21 cellular contexts compared by ENCODE assay signal in the genomic region with DNA sequence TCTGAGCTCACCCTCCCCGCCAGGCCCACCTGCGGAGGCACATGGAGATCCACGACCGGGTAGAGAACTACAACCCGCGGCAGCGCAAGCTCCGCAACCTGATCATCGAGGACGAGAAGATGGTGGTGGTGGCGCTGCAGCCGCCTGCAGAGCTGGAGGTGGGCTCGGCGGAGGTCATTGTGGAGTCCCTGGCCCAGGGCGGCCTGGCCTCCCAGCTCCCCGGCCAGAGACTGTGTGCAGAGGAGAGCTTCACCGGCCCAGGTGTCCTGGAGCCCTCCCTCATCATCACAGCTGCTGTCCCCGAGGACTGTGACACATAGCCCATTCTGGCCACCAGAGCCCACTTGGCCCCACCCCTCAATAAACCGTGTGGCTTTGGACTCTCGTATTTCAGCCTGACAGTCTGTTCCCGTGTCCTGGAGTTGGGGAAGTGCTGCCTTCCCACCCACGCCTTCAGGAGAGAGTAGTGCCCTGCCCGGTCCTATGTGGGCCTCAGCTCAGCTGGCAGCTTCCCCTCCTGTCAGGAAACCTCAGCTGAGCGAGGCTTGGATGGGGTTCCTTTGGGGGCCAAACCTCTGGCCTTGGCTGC. TPM values are rescaled to one million over a fixed set of nuclear protein-coding genes. Genes with fewer than 3 reads are reported as not detected.
DNase-seq lines count a peak whose midpoint lies in the region; ATAC-seq, FAIRE-seq and TF ChIP-seq lines count a peak whose summit lies in the region.
"Had no signal": no experiment of that assay in that cellular context is flagged by ENCODE, and none has a peak within 500 bp of the region (broad histone marks: within the 10 kb centered on the region; RNA-seq: fewer than 3 reads in every experiment).

No MANE protein-coding gene starts in this region.

- DNase-seq in IMR-90 = no peak
- DNase-seq in MCF 10A (ENCODE audit: unreplicated experiment) = no peak
- no peak for DNase-seq in nephron progenitor cell
- no peak for DNase-seq in transverse colon
- DNase-seq in substantia nigra (lab: John Stamatoyannopoulos, UW) = no peak
- DNase-seq in RCC 7860 (ENCODE audit: low spot score) = no peak
- DNase-seq in H9 = no peak
- DNase-seq: activated CD4-positive, alpha-beta T cell treated with anti-CD3 and anti-CD28 coated beads for 48 hours; activated T-cell treated with anti-CD3 and anti-CD28 coated beads, Interleukin-2, amount 50 U/mL, for 1 hour; islet precursor cell; NCI-H2029 treated with DMSO at 0.1 percent for 48 hours; NCI-H526 had no signal

- peak overlapping the region; percentile 73 for H3K4me2 ChIP-seq in BLaER1
- no peak overlapping the region for H3K4me2 ChIP-seq in IMR-90 (ENCODE audit: low read depth, low read length)
- H3K4me2 ChIP-seq in H9 (ENCODE audit: insufficient read depth, insufficient read length, low read length) = no peak overlapping the region

- H3K4me1 ChIP-seq in BLaER1 (peaks cover 91% of the 10 kb centered on the region), IMR-90 (ENCODE audit: control insufficient read depth, insufficient read depth, low read length) (no peaks in the 10 kb centered on the region), transverse colon (peaks cover 0 to 14% (median 6%) of the 10 kb centered on the region in 4 donors), H9 (ENCODE audit: insufficient read depth, low read length) (no peaks in the 10 kb centered on the region)

- H3K4me1 Mint-ChIP-seq in MCF 10A (ENCODE audit: insufficient read depth, unreplicated experiment) = peaks cover 17% of the 10 kb centered on the region
- H3K4me1 Mint-ChIP-seq in nephron progenitor cell = peaks cover 21% of the 10 kb centered on the region
- peaks cover 0 to 3% of the 10 kb centered on the region in 2 experiments; a peak in 1 of 4 replicates for H3K4me1 Mint-ChIP-seq in H9

- dilution Hi-C loops in IMR-90 (cut with HindIII; ENCODE audit: low sequenced_read_pairs, unreplicated experiment) = no loop called here

- peaks cover 9 to 65% of the 10 kb centered on the region in 2 experiments for H3K79me1 ChIP-seq in IMR-90 (ENCODE audit: low read depth in 1 of 2, low read length in 2 of 2)
- H3K79me1 ChIP-seq in H9 (ENCODE audit: insufficient read depth, low read depth, low read length, poor library complexity, severe bottlenecking) = no peaks in the 10 kb centered on the region

- BruUV-seq in IMR-90 (replicated peaks; lab: Mats Ljungman, UMichigan) (no TSS peak), MCF 10A (replicated peaks; lab: Mats Ljungman, UMichigan) (no TSS peak)

- no peak overlapping the region for H4K5ac ChIP-seq in IMR-90 (ENCODE audit: low read depth, low read length)
- H4K5ac ChIP-seq in H9 (ENCODE audit: insufficient read length, low read depth, low read length) = no peak overlapping the region

- H3K4me3 Mint-ChIP-seq in MCF 10A (ENCODE audit: unreplicated experiment) = no peak overlapping the region
- H3K4me3 Mint-ChIP-seq in nephron progenitor cell = no peak overlapping the region
- H3K4me3 Mint-ChIP-seq in H9 = no peak overlapping the region

- no peak overlapping the region for H3K4me3 ChIP-seq in BLaER1
- no peak overlapping the region for H3K4me3 ChIP-seq in IMR-90 (ENCODE audit: insufficient read depth, low read depth, low read length)
- no peak overlapping the region for H3K4me3 ChIP-seq in transverse colon
- H3K4me3 ChIP-seq: suprapubic skin had no signal

- peaks cover 75% of the 10 kb centered on the region for H3K36me3 ChIP-seq in BLaER1
- peaks cover 65% of the 10 kb centered on the region for H3K36me3 ChIP-seq in IMR-90 (ENCODE audit: control insufficient read depth, insufficient read depth, low read length)
- peaks cover 0 to 27% (median 13%) of the 10 kb centered on the region in 4 donors for H3K36me3 ChIP-seq in transverse colon

- no peaks in the 10 kb centered on the region for H3K27me3 Mint-ChIP-seq in MCF 10A (ENCODE audit: insufficient read depth, unreplicated experiment)
- no peaks in the 10 kb centered on the region for H3K27me3 Mint-ChIP-seq in nephron progenitor cell (ENCODE audit: low read depth, poor library complexity)
- H3K27me3 Mint-ChIP-seq in H9 (ENCODE audit: low read depth) = no peaks in the 10 kb centered on the region

- H3K27ac Mint-ChIP-seq in MCF 10A (ENCODE audit: low read depth, unreplicated experiment) (peak overlapping the region; percentile 66), nephron progenitor cell (peak overlapping the region; percentile 89), H9 (peak overlapping the region in 1 of 3 experiments; percentile 40; a peak in 1 of 7 replicates)

- POLR2A ChIA-PET in IMR-90 (lab: Charles Lee; ENCODE audit: unreplicated experiment) (no interaction called here), MCF 10A (lab: Yijun Ruan, JAX) (interaction anchor here (0.7 to 6.9 kb wide), 6 partner anchors 9 to 36 kb away, joined by 3 to 69 read pairs (median 6); a partner anchor contains a TSS)

- no peaks in the 10 kb centered on the region for H3K79me2 ChIP-seq in H9 (ENCODE audit: insufficient read depth, low read length)

- in situ Hi-C loops in IMR-90 (cut with MboI; ENCODE audit: low sequenced_read_pairs) = no loop called here
- in situ Hi-C loops in transverse colon (cut with MboI; ENCODE audit: low pct_ligation_motif_present in 1 of 4, low pct_unique_long_range_greater_than_20kb in 1 of 4, low sequenced_read_pairs in 3 of 4) = no loop called here

- CTCF ChIA-PET in IMR-90 (lab: Yijun Ruan, JAX) = interaction anchor here (0.7 to 1.0 kb wide), 2 partner anchors 8 to 34 kb away, joined by 3 to 4 read pairs; a partner anchor contains a TSS
- CTCF ChIA-PET in MCF 10A (lab: Yijun Ruan, JAX) = interaction anchor here (0.5 to 0.6 kb wide), 2 partner anchors 139 to 371 kb away, joined by 3 read pairs; no protein-coding TSS in a partner anchor

- TF ChIP-seq POLR2A in IMR-90 (IDR thresholded peaks at IDR 0.05; ENCODE audit: low read depth, low read length) (0 out of 2 replicates have a peak, but pooled peaks have one; percentile 29), transverse colon (IDR thresholded peaks at IDR 0.05) (no peak)

- no peak overlapping the region for H3K4ac ChIP-seq in IMR-90 (ENCODE audit: low read depth, low read length)
- H3K4ac ChIP-seq in H9 (ENCODE audit: low read depth, low read length) = no peak overlapping the region

- H3K14ac ChIP-seq in IMR-90 (replicated peaks; ENCODE audit: low read depth, low read length) (no peak overlapping the region), H9 (ENCODE audit: insufficient read depth, low read length) (no peak overlapping the region)

- no peak overlapping the region for H3K23ac ChIP-seq in IMR-90 (ENCODE audit: low read depth, low read length)
- no peak overlapping the region for H3K23ac ChIP-seq in H9 (ENCODE audit: insufficient read length, low read depth, low read length)

- H3K56ac ChIP-seq in IMR-90 (ENCODE audit: extremely low read depth, insufficient read depth, low read length) (no peak overlapping the region), H9 (ENCODE audit: insufficient read length, low read depth, low read length) (no peak overlapping the region)

- H3K23me2 ChIP-seq in H9 (ENCODE audit: insufficient read length, low read depth, low read length, poor library complexity, severe bottlenecking) = no peaks in the 10 kb centered on the region

- H3K9me3 ChIP-seq in BLaER1 (no peaks in the 10 kb centered on the region), IMR-90 (ENCODE audit: control insufficient read depth, insufficient read depth, low read length) (no peaks in the 10 kb centered on the region), transverse colon (no peaks in the 10 kb centered on the region), H9 (ENCODE audit: control insufficient read depth, low read depth, low read length) (no peaks in the 10 kb centered on the region)
- H3K9me3 ChIP-seq: suprapubic skin had no signal

- no peak overlapping the region for H2AFZ ChIP-seq in IMR-90 (replicated peaks; ENCODE audit: low read length, poor library complexity)
- H2AFZ ChIP-seq in H9 (ENCODE audit: low read length) = no peak overlapping the region

- no peak overlapping the region for H4K91ac ChIP-seq in IMR-90 (ENCODE audit: insufficient read depth, low read depth, low read length)
- no peak overlapping the region for H4K91ac ChIP-seq in H9 (ENCODE audit: insufficient read length, low read depth, low read length)

- TF ChIP-seq CTCF in IMR-90 (conservative IDR thresholded peaks at IDR 0.05; ENCODE audit: low read depth, low read length) (no peak), MCF 10A (IDR thresholded peaks at IDR 0.05; ENCODE audit: unreplicated experiment) (no peak), nephron progenitor cell (IDR thresholded peaks at IDR 0.05) (no peak), transverse colon (IDR thresholded peaks at IDR 0.05) (no peak), H9 (conservative IDR thresholded peaks at IDR 0.05) (no peak)

- WGBS in IMR-90 (ENCODE audit: extremely low coverage in 2 of 2, insufficient read length in 1 of 2), 2 experiments = 89% methylated on average over 17 of the region's 24 CpGs; no CpG with 5 or more reads in 1 of the 2 experiments
- 40 to 85% methylated on average over 2 to 23 of the region's 24 CpGs for WGBS in transverse colon (ENCODE audit: low coverage in 1 of 2), 2 donors
- no CpG with 5 or more reads among the region's 24 CpGs for whole genome bisulfite sequencing in H9 (ENCODE audit: extremely low coverage, insufficient read length, low lambda C conversion rate)

- H2BK12ac ChIP-seq in H9 (ENCODE audit: insufficient read length, low read depth, low read length) = no peak overlapping the region

- H2BK120ac ChIP-seq in IMR-90 (ENCODE audit: low read depth, low read length) (no peak overlapping the region), H9 (ENCODE audit: low read depth, low read length, poor library complexity, severe bottlenecking) (no peak overlapping the region)

- peaks cover 98% of the 10 kb centered on the region for H4K20me1 ChIP-seq in BLaER1
- H4K20me1 ChIP-seq in IMR-90 (ENCODE audit: insufficient read depth, low read length) = peaks cover 63% of the 10 kb centered on the region
- H4K20me1 ChIP-seq in H9 (ENCODE audit: control insufficient read depth, insufficient read depth, insufficient read length) = no peaks in the 10 kb centered on the region

- no peak; the same call in 1 of the 2 replicates for ATAC-seq in IMR-90 (ENCODE audit: low read depth)

- intact Hi-C loops in IMR-90 (cut with micrococcal nuclease) = no loop called here
- intact Hi-C loops in MCF 10A (cut with micrococcal nuclease) = no loop called here
- intact Hi-C loops in transverse colon (cut with DNase I; ENCODE audit: low total_unique reads) = no loop called here

- no peak overlapping the region for H3T11ph ChIP-seq in H9 (ENCODE audit: low read length)

- H3K27me3 ChIP-seq in BLaER1 (no peaks in the 10 kb centered on the region), IMR-90 (ENCODE audit: control insufficient read depth, insufficient read depth, low read length) (no peaks in the 10 kb centered on the region), transverse colon (no peaks in the 10 kb centered on the region), H9 (ENCODE audit: insufficient read depth, low read length) (no peaks in the 10 kb centered on the region)
- H3K27me3 ChIP-seq: suprapubic skin had no signal

- peaks cover 56% of the 10 kb centered on the region for H3K36me3 Mint-ChIP-seq in MCF 10A (ENCODE audit: insufficient read depth, unreplicated experiment)
- H3K36me3 Mint-ChIP-seq in nephron progenitor cell (ENCODE audit: low read depth) = peaks cover 14% of the 10 kb centered on the region
- peaks cover 11 to 43% (median 42%) of the 10 kb centered on the region in 3 experiments; a peak in 6 of 7 replicates for H3K36me3 Mint-ChIP-seq in H9 (ENCODE audit: insufficient read depth in 1 of 3, low read depth in 3 of 3)

- H3K9me1 ChIP-seq in IMR-90 (ENCODE audit: insufficient read depth, low read length) = peaks cover 4% of the 10 kb centered on the region; the same call in 1 of the 2 replicates

- H4K8ac ChIP-seq in IMR-90 (ENCODE audit: low read depth in 2 of 2, low read length in 2 of 2) (no peak overlapping the region), H9 (replicated peaks; ENCODE audit: insufficient read length, low read depth, low read length) (no peak overlapping the region)

- TF ChIP-seq EP300 in transverse colon (IDR thresholded peaks at IDR 0.05; ENCODE audit: low read depth) = no peak

- H2BK20ac ChIP-seq in IMR-90 (ENCODE audit: low read depth, low read length) (no peak overlapping the region), H9 (ENCODE audit: low read depth, low read length, poor library complexity, severe bottlenecking) (no peak overlapping the region)

- H3K27ac ChIP-seq in BLaER1 = peak overlapping the region; percentile 52; the same call in 1 of the 2 replicates
- H3K27ac ChIP-seq in IMR-90 (ENCODE audit: insufficient read depth, low read length) = no peak overlapping the region
- H3K27ac ChIP-seq in transverse colon = no peak overlapping the region
- no peak overlapping the region for H3K27ac ChIP-seq in substantia nigra (ENCODE audit: low read depth, low read length, poor library complexity, severe bottlenecking)
- no peak overlapping the region for H3K27ac ChIP-seq in H9 (ENCODE audit: insufficient read length, low read depth, low read length)
- H3K27ac ChIP-seq: HL-60, suprapubic skin had no signal

- H2BK15ac ChIP-seq in IMR-90 (ENCODE audit: low read depth, low read length) (no peak overlapping the region), H9 (ENCODE audit: low read depth, low read length) (no peak overlapping the region)

- no peak for FAIRE-seq in RCC 7860 (lab: Jason Lieb, UNC)
- FAIRE-seq: endothelial cell of umbilical vein, GM18507, GM19239 had no signal

- H3K9ac ChIP-seq in BLaER1 (0 out of 2 replicates have a peak overlapping the region, but pooled peaks have one; percentile 20), IMR-90 (ENCODE audit: low read depth, low read length) (no peak overlapping the region), H9 (ENCODE audit: extremely low read depth, insufficient read length, low read length) (no peak overlapping the region)

- H2BK5ac ChIP-seq in IMR-90 (ENCODE audit: low read depth, low read length, poor library complexity, severe bottlenecking) (no peak overlapping the region), H9 (ENCODE audit: insufficient read length, low read length) (no peak overlapping the region)

- H3K9me3 Mint-ChIP-seq in MCF 10A (ENCODE audit: unreplicated experiment) (no peaks in the 10 kb centered on the region), nephron progenitor cell (no peaks in the 10 kb centered on the region), H9 (no peaks in the 10 kb centered on the region)

- peak overlapping the region; percentile 57 for H2AK9ac ChIP-seq in IMR-90 (replicated peaks; ENCODE audit: low read depth, low read length, poor library complexity)

- H2AK5ac ChIP-seq in IMR-90 (ENCODE audit: low read depth, low read length) = no peak overlapping the region
- H2AK5ac ChIP-seq in H9 (ENCODE audit: insufficient read length, low read length) = no peak overlapping the region

- H3K18ac ChIP-seq in IMR-90 (ENCODE audit: low read depth, low read length) = no peak overlapping the region
- H3K18ac ChIP-seq in H9 (ENCODE audit: insufficient read length, low read depth, low read length) = no peak overlapping the region

- no peak for TF ChIP-seq RAD21 in IMR-90 (IDR thresholded peaks at IDR 0.05; ENCODE audit: low read length)

RNA-seq across cellular contexts. Expression of a gene that starts 9.2 kb away (rescaled TPM):
- total RNA-seq in IMR-90 (2012; rRNA removed) = 9.3 and 10.3 TPM in 2 replicates
- polyA plus RNA-seq in IMR-90 (2012; rRNA removed) = 17.5 and 19.7 TPM in 2 replicates
- 10.0 and 15.6 TPM in 2 replicates for polyA plus RNA-seq in IMR-90 (2012; cell fraction: cytosol; rRNA removed)
- polyA plus RNA-seq in IMR-90 (2012; cell fraction: nucleus; rRNA removed; ENCODE audit: low replicate concordance) = 61.7 and 153 TPM in 2 replicates
- total RNA-seq in MCF 10A (2022) = 40.6 TPM in 2 replicates
- total RNA-seq in transverse colon = 10 to 100 TPM; 18.3 to 37.7 (median 30.5) TPM
- 30.3 and 33.2 TPM in 2 replicates for total RNA-seq in H9 (2021)

RNA-seq across cellular contexts. Expression of a gene that starts 13.7 kb away (rescaled TPM):
- total RNA-seq in IMR-90 (2012; rRNA removed) = 12.0 and 14.2 TPM in 2 replicates
- polyA plus RNA-seq in IMR-90 (2012; rRNA removed) = 36.7 and 37.4 TPM in 2 replicates
- 27.2 and 40.1 TPM in 2 replicates for polyA plus RNA-seq in IMR-90 (2012; cell fraction: cytosol; rRNA removed)
- polyA plus RNA-seq in IMR-90 (2012; cell fraction: nucleus; rRNA removed; ENCODE audit: low replicate concordance) = 70.4 and 149 TPM in 2 replicates
- total RNA-seq in MCF 10A (2022) = 14.0 and 19.5 TPM in 2 replicates
- total RNA-seq in transverse colon = 10 to 100 TPM; 23.6 to 67.7 (median 36.1) TPM
- 31.9 and 32.7 TPM in 2 replicates for total RNA-seq in H9 (2021)

RNA-seq across cellular contexts. Expression of a gene that starts 24.5 kb away (rescaled TPM):
- total RNA-seq in IMR-90 (2012; rRNA removed) (7.3 and 9.4 TPM in 2 replicates), MCF 10A (2022) (10.3 and 12.7 TPM in 2 replicates), transverse colon (10 to 100 TPM in 2 of 4 donors, 1 to 10 TPM in 2; 8.7 to 17.3 (median 10.3) TPM), H9 (2021) (55.8 and 56.4 TPM in 2 replicates)
- 7.6 and 9.8 TPM in 2 replicates for polyA plus RNA-seq in IMR-90 (2012; rRNA removed)
- polyA plus RNA-seq in IMR-90 (2012; cell fraction: cytosol; rRNA removed) = 6.4 and 8.4 TPM in 2 replicates
- 13.3 and 25.1 TPM in 2 replicates for polyA plus RNA-seq in IMR-90 (2012; cell fraction: nucleus; rRNA removed; ENCODE audit: low replicate concordance)

RNA-seq across cellular contexts. Expression of a gene that starts 33.9 kb away (rescaled TPM):
- total RNA-seq in IMR-90 (2012; rRNA removed) (not detected in 2 replicates), MCF 10A (2022) (not detected in 2 replicates), transverse colon (under 1 TPM in 1 of 4 donors, not detected in 3; 0.48 TPM), H9 (2021) (not detected in 2 replicates)
- polyA plus RNA-seq in IMR-90 (2012; rRNA removed) = 0.05 and 0.10 TPM in 2 replicates
- 0.05 TPM in 1 of 2 replicates, not detected in the other for polyA plus RNA-seq in IMR-90 (2012; cell fraction: cytosol; rRNA removed)
- polyA plus RNA-seq in IMR-90 (2012; cell fraction: nucleus; rRNA removed; ENCODE audit: low replicate concordance) = 0.09 and 0.15 TPM in 2 replicates
- total RNA-seq: endothelial cell of umbilical vein; posterior vena cava; RPMI7951; T-helper 1 cell treated with Interleukin-12 subunit alpha and Interleukin-12 subunit beta and Interleukin-4 antibody, amounts not matched to agents 30 ng/mL and 1 ng/mL, for 36 hours had no signal
- polyA plus RNA-seq: endothelial cell of umbilical vein had no signal

RNA-seq across cellular contexts. Expression of a gene that starts 34.7 kb away (rescaled TPM):
- total RNA-seq in IMR-90 (2012; rRNA removed) (19.2 and 21.4 TPM in 2 replicates), MCF 10A (2022) (49.2 and 62.3 TPM in 2 replicates), transverse colon (10 to 100 TPM in 2 of 4 donors, 1 to 10 TPM in 2; 8.0 to 30.0 (median 13.8) TPM), H9 (2021) (49.4 and 50.4 TPM in 2 replicates)
- 12.4 and 13.0 TPM in 2 replicates for polyA plus RNA-seq in IMR-90 (2012; rRNA removed)
- 4.2 and 5.3 TPM in 2 replicates for polyA plus RNA-seq in IMR-90 (2012; cell fraction: cytosol; rRNA removed)
- polyA plus RNA-seq in IMR-90 (2012; cell fraction: nucleus; rRNA removed; ENCODE audit: low replicate concordance) = 7.7 and 27.7 TPM in 2 replicates
